15 cellular contexts compared by ENCODE assay signal in genomic region chr19:8494158-8494557, GRCh38. TPM values are rescaled to one million over a fixed set of nuclear protein-coding genes. Genes with fewer than 3 reads are reported as not detected.
DNase-seq lines count a peak whose midpoint lies in the region; ATAC-seq and TF ChIP-seq lines count a peak whose summit lies in the region.
"Had no signal": no experiment of that assay in that cellular context is flagged by ENCODE, and none has a peak within 500 bp of the region (broad histone marks: within the 10 kb centered on the region; RNA-seq: fewer than 3 reads in every experiment).

No MANE protein-coding gene starts in this region.

- no peaks in the 10 kb centered on the region for H3K4me1 ChIP-seq in SK-N-SH (ENCODE audit: control insufficient read depth in 1 of 2, insufficient read depth in 2 of 2, low read depth in 1 of 2, low read length in 1 of 2)
- H3K4me1 ChIP-seq: colonic mucosa had no signal

- no peaks in the 10 kb centered on the region for H3K79me2 ChIP-seq in SK-N-SH (ENCODE audit: insufficient read depth)

- H3K9me3 Mint-ChIP-seq in activated naive CD8-positive, alpha-beta T cell treated with anti-CD3 and anti-CD28 coated beads for 36 hours, result no peaks in the 10 kb centered on the region
- no peaks in the 10 kb centered on the region for H3K9me3 Mint-ChIP-seq in stimulated activated effector memory CD8-positive, alpha-beta T cell treated with anti-CD3 and anti-CD28 coated beads, Interleukin-12 subunit alpha, Interleukin-12 subunit beta, amount 100 ng/mL, for 72 hours
- H3K9me3 Mint-ChIP-seq: activated B cell treated with CpG ODN at 0.5 μM for 24 hours; activated naive CD4-positive, alpha-beta T cell treated with anti-CD3 and anti-CD28 coated beads, Interleukin-2, amount 50 U/mL, for 24 hours; mesothelial cell of epicardium; stimulated activated naive CD8-positive, alpha-beta T cell treated with anti-CD3 and anti-CD28 coated beads, Interleukin-15, Interleukin-2, amounts not matched to agents 100 ng/mL and 50 ng/mL, for 24 hours had no signal

- intact Hi-C loops in cardiac septum (cut with DNase I) (no loop called here), left cardiac atrium (cut with DNase I) (no loop called here)

- POLR2A ChIA-PET in SK-N-SH (lab: Yijun Ruan, JAX), result no interaction called here

- WGBS in SK-N-SH (ENCODE audit: low lambda C conversion rate), result 91% methylated on average over 7 of the region's 7 CpGs

- no peak overlapping the region for H3K4me2 ChIP-seq in SK-N-SH

- H3K36me3 Mint-ChIP-seq in activated naive CD8-positive, alpha-beta T cell treated with anti-CD3 and anti-CD28 coated beads for 36 hours, result no peaks in the 10 kb centered on the region
- H3K36me3 Mint-ChIP-seq in stimulated activated effector memory CD8-positive, alpha-beta T cell treated with anti-CD3 and anti-CD28 coated beads, Interleukin-12 subunit alpha, Interleukin-12 subunit beta, amount 100 ng/mL, for 72 hours, result peaks cover 15% of the 10 kb centered on the region
- H3K36me3 Mint-ChIP-seq: activated naive CD4-positive, alpha-beta T cell treated with anti-CD3 and anti-CD28 coated beads, Interleukin-2, amount 50 U/mL, for 24 hours; mesothelial cell of epicardium had no signal

- no peak overlapping the region for H2AFZ ChIP-seq in SK-N-SH (ENCODE audit: low read depth)

- no peak overlapping the region for H3K27ac ChIP-seq in SK-N-SH (ENCODE audit: low read depth in 2 of 2, low read length in 1 of 2)
- H3K27ac ChIP-seq: C4-2B, colonic mucosa had no signal

- H3K36me3 ChIP-seq in SK-N-SH (replicated peaks in 1 of 2; ENCODE audit: control insufficient read depth in 1 of 2, insufficient read depth in 2 of 2, low read length in 1 of 2), result peaks cover 0 to 3% of the 10 kb centered on the region in 2 experiments
- H3K36me3 ChIP-seq: colonic mucosa had no signal

- peak overlapping the region; percentile 54 for H3K27ac Mint-ChIP-seq in activated naive CD8-positive, alpha-beta T cell treated with anti-CD3 and anti-CD28 coated beads for 36 hours
- H3K27ac Mint-ChIP-seq in stimulated activated effector memory CD8-positive, alpha-beta T cell treated with anti-CD3 and anti-CD28 coated beads, Interleukin-12 subunit alpha, Interleukin-12 subunit beta, amount 100 ng/mL, for 72 hours, result peak overlapping the region; percentile 50
- H3K27ac Mint-ChIP-seq: activated B cell treated with CpG ODN at 0.5 μM for 24 hours; mesothelial cell of epicardium; stimulated activated naive CD8-positive, alpha-beta T cell treated with anti-CD3 and anti-CD28 coated beads, Interleukin-15, Interleukin-2, amounts not matched to agents 100 ng/mL and 50 ng/mL, for 24 hours had no signal

- H3K9ac ChIP-seq in SK-N-SH, result no peak overlapping the region

- no peaks in the 10 kb centered on the region for H4K20me1 ChIP-seq in SK-N-SH (ENCODE audit: insufficient read depth)

- no peak for TF ChIP-seq CTCF in SK-N-SH (IDR thresholded peaks at IDR 0.05)

- H3K27me3 Mint-ChIP-seq in activated naive CD8-positive, alpha-beta T cell treated with anti-CD3 and anti-CD28 coated beads for 36 hours, result no peaks in the 10 kb centered on the region
- H3K27me3 Mint-ChIP-seq: activated B cell treated with CpG ODN at 0.5 μM for 24 hours; activated naive CD4-positive, alpha-beta T cell treated with anti-CD3 and anti-CD28 coated beads, Interleukin-2, amount 50 U/mL, for 24 hours; stimulated activated naive CD8-positive, alpha-beta T cell treated with anti-CD3 and anti-CD28 coated beads, Interleukin-15, Interleukin-2, amounts not matched to agents 100 ng/mL and 50 ng/mL, for 24 hours had no signal

- no peaks in the 10 kb centered on the region for H3K9me2 ChIP-seq in SK-N-SH

- H3K4me1 Mint-ChIP-seq in activated naive CD8-positive, alpha-beta T cell treated with anti-CD3 and anti-CD28 coated beads for 36 hours, result peaks cover 17% of the 10 kb centered on the region
- no peaks in the 10 kb centered on the region for H3K4me1 Mint-ChIP-seq in stimulated activated effector memory CD8-positive, alpha-beta T cell treated with anti-CD3 and anti-CD28 coated beads, Interleukin-12 subunit alpha, Interleukin-12 subunit beta, amount 100 ng/mL, for 72 hours
- H3K4me1 Mint-ChIP-seq: mesothelial cell of epicardium had no signal

- CTCF ChIA-PET in SK-N-SH (lab: Yijun Ruan, JAX), result interaction anchor here (6.1 kb wide), 1 partner anchor 12 kb away, joined by 34 read pairs; no protein-coding TSS in a partner anchor

- H3K9me3 ChIP-seq in SK-N-SH, result no peaks in the 10 kb centered on the region
- H3K9me3 ChIP-seq: colonic mucosa had no signal

- peak; percentile 79 for DNase-seq in cardiac septum (ENCODE audit: low spot score)
- DNase-seq in left cardiac atrium, result no peak
- peak; percentile 86 for DNase-seq in MV-4-11 (lab: John Stamatoyannopoulos, UW)
- no peak for DNase-seq in activated naive CD8-positive, alpha-beta T cell treated with anti-CD3 and anti-CD28 coated beads for 36 hours
- DNase-seq in stimulated activated effector memory CD8-positive, alpha-beta T cell treated with anti-CD3 and anti-CD28 coated beads, Interleukin-12 subunit alpha, Interleukin-12 subunit beta, amount 100 ng/mL, for 72 hours (ENCODE audit: low spot score in 2 of 2), result no peak
- no peak for DNase-seq in NK-92 (lab: John Stamatoyannopoulos, UW; ENCODE audit: unreplicated experiment)
- no peak for DNase-seq in SK-N-SH
- DNase-seq in NCI-H1930 (lab: John Stamatoyannopoulos, UW), result no peak
- DNase-seq: activated B cell treated with CpG ODN at 0.5 μM for 24 hours, colonic mucosa, posterior cingulate gyrus had no signal

- H3K27me3 ChIP-seq in SK-N-SH (ENCODE audit: insufficient read depth), result no peaks in the 10 kb centered on the region
- H3K27me3 ChIP-seq: colonic mucosa had no signal

- no peak for TF ChIP-seq EP300 in SK-N-SH (IDR thresholded peaks at IDR 0.05; ENCODE audit: borderline replicate concordance in 1 of 2, low read depth in 1 of 2, low read length in 1 of 2)

- H3F3A ChIP-seq in SK-N-SH (replicated peaks; ENCODE audit: insufficient read depth), result peaks cover 4% of the 10 kb centered on the region

- no peak for TF ChIP-seq RAD21 in SK-N-SH (IDR thresholded peaks at IDR 0.05; ENCODE audit: low read length)

- no peak for ATAC-seq in left cardiac atrium
- ATAC-seq in stimulated activated effector memory CD8-positive, alpha-beta T cell treated with anti-CD3 and anti-CD28 coated beads, Interleukin-12 subunit alpha, Interleukin-12 subunit beta, amount 100 ng/mL, for 72 hours, result no peak

- H3K4me3 Mint-ChIP-seq in activated naive CD8-positive, alpha-beta T cell treated with anti-CD3 and anti-CD28 coated beads for 36 hours, result no peak overlapping the region
- H3K4me3 Mint-ChIP-seq in stimulated activated effector memory CD8-positive, alpha-beta T cell treated with anti-CD3 and anti-CD28 coated beads, Interleukin-12 subunit alpha, Interleukin-12 subunit beta, amount 100 ng/mL, for 72 hours, result no peak overlapping the region
- H3K4me3 Mint-ChIP-seq: activated B cell treated with CpG ODN at 0.5 μM for 24 hours; activated naive CD4-positive, alpha-beta T cell treated with anti-CD3 and anti-CD28 coated beads, Interleukin-2, amount 50 U/mL, for 24 hours; mesothelial cell of epicardium; stimulated activated naive CD8-positive, alpha-beta T cell treated with anti-CD3 and anti-CD28 coated beads, Interleukin-15, Interleukin-2, amounts not matched to agents 100 ng/mL and 50 ng/mL, for 24 hours had no signal

- no peak overlapping the region for H3K4me3 ChIP-seq in SK-N-SH (ENCODE audit: low read depth in 2 of 2, low read length in 1 of 2)
- H3K4me3 ChIP-seq: colonic mucosa had no signal

TF ChIP-seq in SK-N-SH, 30 proteins besides CTCF, POLR2A, EP300 and RAD21 (continues in another document):
- TF ChIP-seq RCOR1 (IDR thresholded peaks at IDR 0.05; ENCODE audit: low read length) (no peak), IRF3 (IDR thresholded peaks at IDR 0.05; ENCODE audit: low read depth, low read length) (no peak), NRF1 (IDR thresholded peaks at IDR 0.05; ENCODE audit: low read depth, low read length) (no peak), GABPA (IDR thresholded peaks at IDR 0.05; ENCODE audit: low read depth) (no peak)

RNA-seq across cellular contexts. Expression of gene PRAM1, which starts 8.3 kb away (rescaled TPM):
- total RNA-seq in cardiac septum, result 0.62 TPM
- total RNA-seq in left cardiac atrium, result 1 to 10 TPM; 1.0 to 1.4 TPM
- total RNA-seq in activated naive CD8-positive, alpha-beta T cell treated with anti-CD3 and anti-CD28 coated beads for 36 hours, result under 1 TPM; 0.33 to 0.68 TPM
- polyA plus RNA-seq in SK-N-SH (2012; rRNA removed), result 0.15 and 0.18 TPM in 2 replicates
- polyA plus RNA-seq in SK-N-SH (2012; cell fraction: cytosol; rRNA removed), result 0.03 TPM in 1 of 2 replicates, not detected in the other
- 1.4 and 1.6 TPM in 2 replicates for polyA plus RNA-seq in SK-N-SH (2012; cell fraction: nucleus; rRNA removed)

RNA-seq across cellular contexts. Expression of gene ZNF414, which starts 19.8 kb away (rescaled TPM):
- 20.2 TPM for total RNA-seq in cardiac septum
- 10 to 100 TPM; 13.6 to 16.6 TPM for total RNA-seq in left cardiac atrium
- total RNA-seq in activated naive CD8-positive, alpha-beta T cell treated with anti-CD3 and anti-CD28 coated beads for 36 hours, result 10 to 100 TPM; 21.2 to 23.4 TPM
- 12.2 and 17.0 TPM in 2 replicates for polyA plus RNA-seq in SK-N-SH (2012; rRNA removed)
- polyA plus RNA-seq in SK-N-SH (2012; cell fraction: cytosol; rRNA removed), result 9.5 and 16.5 TPM in 2 replicates
- 50.0 and 82.9 TPM in 2 replicates for polyA plus RNA-seq in SK-N-SH (2012; cell fraction: nucleus; rRNA removed)

RNA-seq across cellular contexts. Expression of gene HNRNPM, which starts 49.4 kb away (rescaled TPM):
- 102 TPM for total RNA-seq in cardiac septum
- total RNA-seq in left cardiac atrium, result 100 to 1,000 TPM; 102 to 126 TPM
- 100 to 1,000 TPM; 348 to 358 TPM for total RNA-seq in activated naive CD8-positive, alpha-beta T cell treated with anti-CD3 and anti-CD28 coated beads for 36 hours
- polyA plus RNA-seq in SK-N-SH (2012; rRNA removed), result 178 and 205 TPM in 2 replicates
- 181 and 182 TPM in 2 replicates for polyA plus RNA-seq in SK-N-SH (2012; cell fraction: cytosol; rRNA removed)
- polyA plus RNA-seq in SK-N-SH (2012; cell fraction: nucleus; rRNA removed), result 161 and 269 TPM in 2 replicates

Comparison
In these comparisons a context has a peak if more than half of its experiments do, and no peak if none do; other contexts are left out.
1. DNase-seq: peak in cardiac septum (single experiment) and MV-4-11 (single experiment); none in left cardiac atrium (single experiment), activated naive CD8-positive, alpha-beta T cell treated with anti-CD3 and anti-CD28 coated beads for 36 hours (single experiment), stimulated activated effector memory CD8-positive, alpha-beta T cell treated with anti-CD3 and anti-CD28 coated beads, Interleukin-12 subunit alpha, Interleukin-12 subunit beta, amount 100 ng/mL, for 72 hours (0 of 2), NK-92 (single experiment), SK-N-SH (single experiment) and NCI-H1930 (0 of 2).